In the genomic region with DNA sequence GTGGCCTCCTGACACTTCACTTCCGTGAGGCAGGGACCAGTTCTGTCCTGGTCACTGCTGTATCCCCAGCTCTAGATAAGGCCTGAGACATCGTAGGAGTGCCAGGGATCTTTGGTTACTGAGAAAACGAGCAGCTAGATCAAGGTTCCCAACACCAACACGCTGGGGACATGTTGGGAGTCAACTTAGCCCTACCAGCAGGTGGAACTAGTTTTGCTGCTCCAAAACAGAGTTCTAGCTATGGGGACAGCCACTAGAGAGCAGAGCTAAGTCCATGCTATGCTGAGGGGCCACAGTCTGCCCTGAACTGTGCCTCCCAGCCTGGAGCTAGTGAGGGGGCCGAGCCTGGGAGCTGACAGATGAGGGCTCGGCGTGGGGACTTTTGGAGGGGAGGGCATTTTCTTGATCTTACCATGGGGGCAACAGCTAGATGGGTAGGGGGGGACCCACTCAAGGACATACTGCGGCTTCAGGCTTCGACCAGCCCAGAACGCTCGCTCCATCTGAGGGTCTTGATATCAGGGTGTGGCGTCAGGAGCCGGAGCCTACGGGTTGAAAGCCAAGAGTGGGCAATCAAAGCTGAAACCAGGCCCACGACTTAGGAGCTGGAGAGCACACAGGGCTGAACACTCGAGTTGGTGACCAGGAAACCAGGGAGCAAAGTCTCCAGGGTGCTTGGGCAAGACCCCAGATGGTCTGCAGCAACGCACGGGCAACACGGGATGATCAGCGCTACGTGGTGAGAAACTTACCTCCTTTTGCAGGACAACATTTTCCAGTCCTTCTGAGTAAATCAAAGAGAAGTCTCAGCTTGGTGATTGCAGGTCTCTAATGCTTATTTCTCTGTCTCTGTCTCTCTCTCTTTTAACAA, we compare ENCODE assay signal across 12 cellular contexts. TPM values are rescaled to one million over a fixed set of nuclear protein-coding genes. Genes with fewer than 3 reads are reported as not detected.
DNase-seq lines count a peak whose midpoint lies in the region; ATAC-seq and TF ChIP-seq lines count a peak whose summit lies in the region.
"Had no signal": no experiment of that assay in that cellular context is flagged by ENCODE, and none has a peak within 500 bp of the region (broad histone marks: within the 10 kb centered on the region; RNA-seq: fewer than 3 reads in every experiment).

No MANE protein-coding gene starts in this region.

- H3K27ac ChIP-seq in colonic mucosa, result no peak overlapping the region
- H3K27ac ChIP-seq: SJSA1 had no signal

- peak overlapping the region; percentile 82 for H3K4me3 Mint-ChIP-seq in activated naive CD4-positive, alpha-beta T cell treated with anti-CD3 and anti-CD28 coated beads, Interleukin-2, amount 50 U/mL, for 24 hours
- H3K4me3 Mint-ChIP-seq in T-helper 1 cell treated with Interleukin-12 subunit alpha and Interleukin-12 subunit beta and Interleukin-4 antibody, amounts not matched to agents 30 μg/mL and 1 μg/mL, for 36 hours, result peak overlapping the region; percentile 64
- peak overlapping the region; percentile 72 to 77 for H3K4me3 Mint-ChIP-seq in stimulated activated naive CD8-positive, alpha-beta T cell treated with anti-CD3 and anti-CD28 coated beads, Interleukin-15, amount 100 ng/mL, for 72 hours

- intact Hi-C loops in colonic mucosa (cut with DNase I), result loop anchor here (5.0 to 10.0 kb wide), 4 partner anchors 80 to 453 kb away; no protein-coding TSS in a partner anchor

- H3K36me3 Mint-ChIP-seq in activated naive CD4-positive, alpha-beta T cell treated with anti-CD3 and anti-CD28 coated beads, Interleukin-2, amount 50 U/mL, for 24 hours, result peaks cover 13% of the 10 kb centered on the region
- peaks cover 49% of the 10 kb centered on the region for H3K36me3 Mint-ChIP-seq in T-helper 1 cell treated with Interleukin-12 subunit alpha and Interleukin-12 subunit beta and Interleukin-4 antibody, amounts not matched to agents 30 μg/mL and 1 μg/mL, for 36 hours (ENCODE audit: low read depth)

- H3K27me3 ChIP-seq in colonic mucosa, result no peaks in the 10 kb centered on the region
- H3K27me3 ChIP-seq: SJSA1 had no signal

- H3K27ac Mint-ChIP-seq in activated naive CD4-positive, alpha-beta T cell treated with anti-CD3 and anti-CD28 coated beads, Interleukin-2, amount 50 U/mL, for 24 hours, result peak overlapping the region; percentile 90
- H3K27ac Mint-ChIP-seq in T-helper 1 cell treated with Interleukin-12 subunit alpha and Interleukin-12 subunit beta and Interleukin-4 antibody, amounts not matched to agents 30 μg/mL and 1 μg/mL, for 36 hours, result peak overlapping the region; percentile 80
- peak overlapping the region; percentile 42 to 94 for H3K27ac Mint-ChIP-seq in stimulated activated naive CD8-positive, alpha-beta T cell treated with anti-CD3 and anti-CD28 coated beads, Interleukin-15, amount 100 ng/mL, for 72 hours

- no peak overlapping the region for H3K4me3 ChIP-seq in colonic mucosa
- H3K4me3 ChIP-seq: SJSA1 had no signal

- DNase-seq in activated naive CD4-positive, alpha-beta T cell (lab: John Stamatoyannopoulos, UW), result no peak
- no peak for DNase-seq in stimulated activated naive CD8-positive, alpha-beta T cell treated with anti-CD3 and anti-CD28 coated beads, Interleukin-15, amount 100 ng/mL, for 72 hours
- DNase-seq in AML-193 (lab: John Stamatoyannopoulos, UW), result no peak
- no peak for DNase-seq in RKO (ENCODE audit: low spot score)
- no peak for DNase-seq in colonic mucosa
- DNase-seq: hypothalamus had no signal

- no peak for TF ChIP-seq CTCF in colonic mucosa (IDR thresholded peaks at IDR 0.05)

- no peak overlapping the region for H3K9ac ChIP-seq in colonic mucosa (ENCODE audit: low read depth in 2 of 2, low read length in 2 of 2)

- H3K27me3 Mint-ChIP-seq in activated naive CD4-positive, alpha-beta T cell treated with anti-CD3 and anti-CD28 coated beads, Interleukin-2, amount 50 U/mL, for 24 hours, result no peaks in the 10 kb centered on the region
- no peaks in the 10 kb centered on the region for H3K27me3 Mint-ChIP-seq in T-helper 1 cell treated with Interleukin-12 subunit alpha and Interleukin-12 subunit beta and Interleukin-4 antibody, amounts not matched to agents 30 μg/mL and 1 μg/mL, for 36 hours (ENCODE audit: low read depth)
- no peaks in the 10 kb centered on the region for H3K27me3 Mint-ChIP-seq in stimulated activated naive CD8-positive, alpha-beta T cell treated with anti-CD3 and anti-CD28 coated beads, Interleukin-15, amount 100 ng/mL, for 72 hours

- peak; percentile 49 for ATAC-seq in esophagus mucosa
- ATAC-seq in stimulated activated naive CD8-positive, alpha-beta T cell treated with anti-CD3 and anti-CD28 coated beads, Interleukin-15, amount 100 ng/mL, for 72 hours, result no peak

- H3K9me3 Mint-ChIP-seq in activated naive CD4-positive, alpha-beta T cell treated with anti-CD3 and anti-CD28 coated beads, Interleukin-2, amount 50 U/mL, for 24 hours, result no peaks in the 10 kb centered on the region
- peaks cover 20% of the 10 kb centered on the region for H3K9me3 Mint-ChIP-seq in T-helper 1 cell treated with Interleukin-12 subunit alpha and Interleukin-12 subunit beta and Interleukin-4 antibody, amounts not matched to agents 30 μg/mL and 1 μg/mL, for 36 hours
- H3K9me3 Mint-ChIP-seq in stimulated activated naive CD8-positive, alpha-beta T cell treated with anti-CD3 and anti-CD28 coated beads, Interleukin-15, amount 100 ng/mL, for 72 hours, result peaks cover 15% of the 10 kb centered on the region in 2 donors

- peaks cover 47% of the 10 kb centered on the region for H3K4me1 Mint-ChIP-seq in activated naive CD4-positive, alpha-beta T cell treated with anti-CD3 and anti-CD28 coated beads, Interleukin-2, amount 50 U/mL, for 24 hours
- peaks cover 40% of the 10 kb centered on the region for H3K4me1 Mint-ChIP-seq in T-helper 1 cell treated with Interleukin-12 subunit alpha and Interleukin-12 subunit beta and Interleukin-4 antibody, amounts not matched to agents 30 μg/mL and 1 μg/mL, for 36 hours (ENCODE audit: low read depth)
- H3K4me1 Mint-ChIP-seq in stimulated activated naive CD8-positive, alpha-beta T cell treated with anti-CD3 and anti-CD28 coated beads, Interleukin-15, amount 100 ng/mL, for 72 hours, result peaks cover 41% of the 10 kb centered on the region

- peaks cover 7% of the 10 kb centered on the region for H3K9me3 ChIP-seq in colonic mucosa

- no peaks in the 10 kb centered on the region for H3K4me1 ChIP-seq in colonic mucosa

- H3K36me3 ChIP-seq in colonic mucosa, result no peaks in the 10 kb centered on the region
- H3K36me3 ChIP-seq: SJSA1 had no signal

RNA-seq across cellular contexts. Expression of a gene that starts 13.4 kb away (rescaled TPM):
- total RNA-seq in esophagus mucosa (0.76 TPM), colonic mucosa (1 to 10 TPM in 1 of 2 donors, under 1 TPM in 1; 0.86 to 1.6 TPM)
- total RNA-seq: Calu3, pulmonary artery endothelial cell, SJSA1 had no signal

RNA-seq across cellular contexts. Expression of a gene that starts 25.7 kb away (rescaled TPM):
- total RNA-seq in esophagus mucosa, result 15.4 TPM
- total RNA-seq in colonic mucosa, result 1 to 10 TPM in 1 of 2 donors, under 1 TPM in 1; 0.79 to 1.2 TPM
